In the genomic region with DNA sequence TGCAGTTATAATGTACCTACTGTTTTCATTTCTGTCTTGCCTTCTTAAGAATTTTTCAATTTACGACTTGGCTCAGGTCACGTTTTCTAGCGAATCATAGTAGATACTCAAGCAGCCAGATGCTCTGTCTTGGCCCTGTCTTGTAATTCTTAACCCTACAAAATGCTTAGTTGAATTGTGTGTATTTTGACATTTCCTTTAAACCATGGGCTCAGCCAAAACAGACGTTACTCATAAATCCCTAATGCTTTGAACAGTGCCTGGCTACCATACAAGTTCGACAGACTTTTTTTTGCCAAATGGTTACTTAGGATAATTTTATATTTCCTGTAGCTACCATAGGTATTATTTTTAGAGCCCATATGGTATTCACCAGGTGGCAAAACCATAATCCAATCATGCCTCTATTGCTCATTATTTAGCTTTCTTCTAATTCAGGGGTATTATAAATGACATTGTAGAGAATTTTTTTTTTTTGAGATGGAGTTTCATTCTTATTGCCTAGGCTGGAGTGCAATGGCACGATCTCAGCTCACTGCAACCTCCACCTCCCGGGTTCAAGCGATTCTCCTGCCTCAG, we compare ENCODE assay signal across 16 cellular contexts. TPM values are rescaled to one million over a fixed set of nuclear protein-coding genes. Genes with fewer than 3 reads are reported as not detected.
DNase-seq lines count a peak whose midpoint lies in the region; ATAC-seq and TF ChIP-seq lines count a peak whose summit lies in the region.
"Had no signal": no experiment of that assay in that cellular context is flagged by ENCODE, and none has a peak within 500 bp of the region (broad histone marks: within the 10 kb centered on the region; RNA-seq: fewer than 3 reads in every experiment).

No MANE protein-coding gene starts in this region.

- peaks cover 17% of the 10 kb centered on the region for H3K79me2 ChIP-seq in mammary epithelial cell (ENCODE audit: insufficient read depth, low read length)

- H3K27ac ChIP-seq in mammary epithelial cell (ENCODE audit: insufficient read depth, low read depth, low read length): peak overlapping the region; percentile 20
- H3K27ac ChIP-seq in foreskin keratinocyte: peak overlapping the region; percentile 75
- peak overlapping the region; percentile 48 for H3K27ac ChIP-seq in vagina
- no peak overlapping the region for H3K27ac ChIP-seq in prostate gland

- H2AFZ ChIP-seq in mammary epithelial cell (ENCODE audit: low read depth, low read length): no peak overlapping the region

- CTCF ChIA-PET in mammary epithelial cell (lab: Charles Lee; ENCODE audit: low non-redundant PET): no interaction called here

- H3K4me3 ChIP-seq in mammary epithelial cell (replicated peaks in 1 of 3; ENCODE audit: insufficient read depth in 1 of 3, low read depth in 2 of 3, low read length in 3 of 3) (no peak overlapping the region), vagina (no peak overlapping the region), prostate gland (no peak overlapping the region)

- 86% methylated on average over 8 of the region's 8 CpGs for WGBS in mammary epithelial cell (ENCODE audit: low coverage, missing lambda C conversion rate)
- WGBS in prostate gland: 38% methylated on average over 8 of the region's 8 CpGs

- in situ Hi-C loops in mammary epithelial cell (cut with MboI; ENCODE audit: low sequenced_read_pairs in 2 of 2): no loop called here

- dilution Hi-C loops in mammary epithelial cell (cut with HindIII; ENCODE audit: low sequenced_read_pairs): no loop called here

- H3K4me2 ChIP-seq in mammary epithelial cell (ENCODE audit: insufficient read depth, low read depth, low read length): no peak overlapping the region

- intact Hi-C loops in Right ventricle myocardium inferior (cut with DNase I) (no loop called here), cardiac septum (cut with DNase I) (no loop called here), mammary epithelial cell (cut with micrococcal nuclease) (no loop called here), vagina (cut with DNase I) (no loop called here), left colon (cut with DNase I, micrococcal nuclease) (no loop called here), prostate gland (cut with DNase I) (no loop called here)

- TF ChIP-seq CTCF in mammary epithelial cell (conservative IDR thresholded peaks at IDR 0.05 in 1 of 2, IDR thresholded peaks at IDR 0.05 in 1 of 2; ENCODE audit: extremely low read depth in 1 of 2, insufficient read depth in 1 of 2, low read depth in 1 of 2, low read length in 2 of 2) (no peak), foreskin keratinocyte (conservative IDR thresholded peaks at IDR 0.05) (no peak), vagina (IDR thresholded peaks at IDR 0.05) (no peak), prostate gland (IDR thresholded peaks at IDR 0.05) (no peak)

- peaks cover 2% of the 10 kb centered on the region for H3K36me3 ChIP-seq in mammary epithelial cell (ENCODE audit: insufficient read depth, low read length)
- no peaks in the 10 kb centered on the region for H3K36me3 ChIP-seq in vagina
- no peaks in the 10 kb centered on the region for H3K36me3 ChIP-seq in prostate gland

- H4K20me1 ChIP-seq in mammary epithelial cell (ENCODE audit: insufficient read depth, low read length): no peaks in the 10 kb centered on the region

- TF ChIP-seq POLR2A in vagina (IDR thresholded peaks at IDR 0.05) (no peak), prostate gland (IDR thresholded peaks at IDR 0.05) (no peak)

- DNase-seq in Right ventricle myocardium inferior (ENCODE audit: missing footprints): no peak
- DNase-seq in cardiac septum (ENCODE audit: low spot score): no peak
- no peak for DNase-seq in mammary epithelial cell
- DNase-seq in foreskin keratinocyte: no peak
- no peak for DNase-seq in vagina (ENCODE audit: extremely low spot score in 2 of 2)
- no peak for DNase-seq in left colon
- no peak for DNase-seq in prostate gland (ENCODE audit: low spot score)
- no peak for DNase-seq in SW 1271 (lab: John Stamatoyannopoulos, UW)
- DNase-seq: activated CD4-positive, alpha-beta T cell treated with anti-CD3 and anti-CD28 coated beads, Interleukin-2, amount 10 ng/mL, durations not matched to agents 24 days and 14 days; activated T-cell treated with anti-CD3 and anti-CD28 coated beads, Interleukin-2, amount 50 U/mL, for 4 hours; immature natural killer cell; NCI-H2029; NK-92 treated with Interleukin-12 subunit alpha and Interleukin-12 subunit beta, amount 100 ng/mL, for 24 hours; occipital lobe; SHP77 treated with DMSO at 0.1 percent for 48 hours; stimulated activated naive CD4-positive, alpha-beta T cell treated with Interleukin-2 at 50 U/mL for 16 hours had no signal

- H3K9me3 ChIP-seq in mammary epithelial cell (replicated peaks; ENCODE audit: insufficient read depth, low read length): no peaks in the 10 kb centered on the region
- H3K9me3 ChIP-seq in vagina: no peaks in the 10 kb centered on the region
- no peaks in the 10 kb centered on the region for H3K9me3 ChIP-seq in prostate gland

- no peak overlapping the region for H3K9ac ChIP-seq in mammary epithelial cell (ENCODE audit: insufficient read depth, low read length)

- BruUV-seq in mammary epithelial cell (replicated peaks; lab: Mats Ljungman, UMichigan): no TSS peak

- ATAC-seq in Right ventricle myocardium inferior: peak; percentile 22
- ATAC-seq in foreskin keratinocyte: no peak
- no peak for ATAC-seq in left colon

- H3K4me1 ChIP-seq in mammary epithelial cell (ENCODE audit: insufficient read depth, low read length) (peaks cover 11% of the 10 kb centered on the region), foreskin keratinocyte (peaks cover 13% of the 10 kb centered on the region), vagina (peaks cover 18% of the 10 kb centered on the region), prostate gland (replicated peaks) (no peaks in the 10 kb centered on the region)

- H3K27me3 ChIP-seq in mammary epithelial cell (ENCODE audit: insufficient read depth, low read length) (no peaks in the 10 kb centered on the region), foreskin keratinocyte (no peaks in the 10 kb centered on the region), vagina (no peaks in the 10 kb centered on the region), prostate gland (replicated peaks; ENCODE audit: insufficient read depth) (no peaks in the 10 kb centered on the region)

RNA-seq across cellular contexts. Expression of gene KCNK1, which starts 54.3 kb away (rescaled TPM):
- 25.4 TPM for total RNA-seq in Right ventricle myocardium inferior
- total RNA-seq in cardiac septum: 10.3 TPM
- total RNA-seq in mammary epithelial cell: 10 to 100 TPM in 1 of 2 donors, 1 to 10 TPM in 1; 9.0 to 20.6 TPM
- polyA plus RNA-seq in mammary epithelial cell: 20.8 TPM
- 13.4 TPM for polyA minus RNA-seq in mammary epithelial cell
- 13.9 and 15.4 TPM in 2 replicates for total RNA-seq in foreskin keratinocyte
- 9.3 and 11.4 TPM in 2 replicates for polyA plus RNA-seq in foreskin keratinocyte
- total RNA-seq in vagina: 11.3 TPM
- total RNA-seq in left colon: 10 to 100 TPM; 56.5 to 61.4 TPM
- 1 to 10 TPM; 4.0 to 9.7 TPM for total RNA-seq in prostate gland
- polyA plus RNA-seq: immature natural killer cell had no signal

Comparison
In these comparisons a context has a peak if more than half of its experiments do, and no peak if none do; other contexts are left out.
1. H3K27ac ChIP-seq: peak in mammary epithelial cell (single experiment), foreskin keratinocyte (single experiment) and vagina (single experiment); none in prostate gland (0 of 2).